22 cellular contexts compared by ENCODE assay signal in genomic region chr10:125399289-125399688, GRCh38.
"Had no signal": no experiment of that assay in that cellular context is flagged by ENCODE, and none has a peak within 500 bp of the region (broad histone marks: within the 10 kb centered on the region; RNA-seq: fewer than 3 reads in every experiment).

No MANE protein-coding gene starts in this region.

- H3K27me3 Mint-ChIP-seq: activated CD4-positive, alpha-beta memory T cell treated with anti-CD3 and anti-CD28 coated beads, Interleukin-2, amount 10 ng/mL, durations not matched to agents 7 days and 5 days; activated CD4-positive, alpha-beta T cell treated with anti-CD3 and anti-CD28 coated beads for 36 hours; activated naive CD4-positive, alpha-beta T cell treated with anti-CD3 and anti-CD28 coated beads, Interleukin-2, amount 10 ng/mL, durations not matched to agents 7 days and 5 days had no signal

- H3K36me3 Mint-ChIP-seq: activated naive CD4-positive, alpha-beta T cell treated with anti-CD3 and anti-CD28 coated beads, Interleukin-2, amount 10 ng/mL, durations not matched to agents 7 days and 5 days; activated naive CD8-positive, alpha-beta T cell treated with anti-CD3 and anti-CD28 coated beads for 36 hours; T-cell had no signal

- H3K36me3 ChIP-seq: WERI-Rb-1 had no signal

- H3K4me1 Mint-ChIP-seq: activated CD4-positive, alpha-beta memory T cell treated with anti-CD3 and anti-CD28 coated beads, Interleukin-2, amount 10 ng/mL, durations not matched to agents 7 days and 5 days; activated CD4-positive, alpha-beta T cell treated with anti-CD3 and anti-CD28 coated beads for 36 hours; activated naive CD4-positive, alpha-beta T cell treated with anti-CD3 and anti-CD28 coated beads, Interleukin-2, amount 10 ng/mL, durations not matched to agents 7 days and 5 days; activated naive CD8-positive, alpha-beta T cell treated with anti-CD3 and anti-CD28 coated beads for 36 hours; T-cell had no signal

- H3K27ac Mint-ChIP-seq: activated CD4-positive, alpha-beta memory T cell treated with anti-CD3 and anti-CD28 coated beads, Interleukin-2, amount 10 ng/mL, durations not matched to agents 7 days and 5 days; activated CD4-positive, alpha-beta T cell treated with anti-CD3 and anti-CD28 coated beads for 36 hours; activated naive CD4-positive, alpha-beta T cell treated with anti-CD3 and anti-CD28 coated beads, Interleukin-2, amount 10 ng/mL, durations not matched to agents 7 days and 5 days; activated naive CD8-positive, alpha-beta T cell treated with anti-CD3 and anti-CD28 coated beads for 36 hours; activated T-cell treated with anti-CD3 and anti-CD28 coated beads, Interleukin-2, amount 50 U/mL, for 72 hours; activated T-helper 2 cell treated with anti-CD3 and anti-CD28 coated beads, Interferon-gamma antibody, Interleukin-2, Interleukin-4, amounts not matched to agents 10 μg/mL and 5 μg/mL and 100 μg/mL, durations not matched to agents 14 hours and 24 hours and 36 hours; T-cell had no signal

- H3K27ac ChIP-seq: SK-N-MC, WERI-Rb-1 had no signal

- H3K9me3 Mint-ChIP-seq: activated CD4-positive, alpha-beta memory T cell treated with anti-CD3 and anti-CD28 coated beads, Interleukin-2, amount 10 ng/mL, durations not matched to agents 7 days and 5 days; activated naive CD4-positive, alpha-beta T cell treated with anti-CD3 and anti-CD28 coated beads, Interleukin-2, amount 10 ng/mL, durations not matched to agents 7 days and 5 days; activated T-cell treated with anti-CD3 and anti-CD28 coated beads, Interleukin-2, amount 50 U/mL, for 72 hours had no signal

- H3K4me3 ChIP-seq: SK-N-MC had no signal

- FAIRE-seq: colon, TTC549 had no signal

- DNase-seq: activated CD4-positive, alpha-beta memory T cell treated with anti-CD3 and anti-CD28 coated beads, Interleukin-2, amount 10 ng/mL, durations not matched to agents 7 days and 5 days; activated CD4-positive, alpha-beta T cell treated with anti-CD3 and anti-CD28 coated beads for 36 hours; activated CD4-positive, alpha-beta T cell treated with anti-CD3 and anti-CD28 coated beads, Interleukin-2, amount 50 U/mL, for 1 hour; activated CD8-positive, alpha-beta memory T cell treated with anti-CD3 and anti-CD28 coated beads, Interleukin-2, amount 50 U/mL, for 4 hours; activated gamma-delta T cell treated with Interleukin-2 at 50 U/mL for 16 hours; activated naive CD4-positive, alpha-beta T cell treated with anti-CD3 and anti-CD28 coated beads, Interleukin-2, amount 10 ng/mL, durations not matched to agents 7 days and 5 days; activated naive CD8-positive, alpha-beta T cell treated with anti-CD3 and anti-CD28 coated beads for 36 hours; activated T-cell treated with anti-CD3 and anti-CD28 coated beads, Interleukin-2, amount 50 U/mL, for 72 hours; cerebellar nuclear complex; NCI-H1092; NCI-H1930; NCI-H526; NCI-H774; T-cell; T-helper 2 cell; T1000; WERI-Rb-1 had no signal

- ATAC-seq: activated CD4-positive, alpha-beta T cell treated with anti-CD3 and anti-CD28 coated beads for 36 hours; activated T-cell treated with anti-CD3 and anti-CD28 coated beads, Interleukin-2, amount 50 U/mL, for 72 hours; Right ventricle myocardium inferior; T-cell had no signal

- H3K4me3 Mint-ChIP-seq: activated CD4-positive, alpha-beta memory T cell treated with anti-CD3 and anti-CD28 coated beads, Interleukin-2, amount 10 ng/mL, durations not matched to agents 7 days and 5 days; activated CD4-positive, alpha-beta T cell treated with anti-CD3 and anti-CD28 coated beads for 36 hours; activated naive CD4-positive, alpha-beta T cell treated with anti-CD3 and anti-CD28 coated beads, Interleukin-2, amount 10 ng/mL, durations not matched to agents 7 days and 5 days; activated naive CD8-positive, alpha-beta T cell treated with anti-CD3 and anti-CD28 coated beads for 36 hours; activated T-cell treated with anti-CD3 and anti-CD28 coated beads, Interleukin-2, amount 50 U/mL, for 72 hours; T-cell had no signal
